23 cellular contexts compared by ENCODE assay signal in genomic region chr11:70763606-70764005, GRCh38.
A peak's percentile ranks its signal among the peaks of the same experiment; 100 is the strongest.
DNase-seq lines count a peak whose midpoint lies in the region; TF ChIP-seq lines count a peak whose summit lies in the region.
"Had no signal": no experiment of that assay in that cellular context is flagged by ENCODE, and none has a peak within 500 bp of the region (broad histone marks: within the 10 kb centered on the region; RNA-seq: fewer than 3 reads in every experiment).

No MANE protein-coding gene starts in this region.

- no peak for TF ChIP-seq CTCF in foreskin fibroblast (IDR thresholded peaks at IDR 0.05; ENCODE audit: low read depth, low read length)

- no peak overlapping the region for H3K4me3 ChIP-seq in foreskin fibroblast (ENCODE audit: low read depth in 1 of 2, low read length in 2 of 2)
- H3K4me3 ChIP-seq: adrenal gland, neural progenitor cell, Peyer's patch, prostate gland, SJCRH30, tibial nerve had no signal

- peak; percentile 33 for DNase-seq in A172 (ENCODE audit: low spot score)
- peak; percentile 43 for DNase-seq in GM03348 (ENCODE audit: low spot score)
- DNase-seq in SW480 (ENCODE audit: low spot score) = peak; percentile 39
- DNase-seq in foreskin fibroblast = peak; percentile 78 to 89
- DNase-seq in H4 (ENCODE audit: low spot score) = no peak
- DNase-seq in activated CD4-positive, alpha-beta T cell treated with anti-CD3 and anti-CD28 coated beads, Interleukin-2, amount 50 U/mL, for 1 hour = no peak
- DNase-seq in COLO829 (ENCODE audit: low spot score) = no peak
- no peak for DNase-seq in SKM-1 treated with dmso at 0.1 percent for 144 hours (lab: John Stamatoyannopoulos, UW; ENCODE audit: unreplicated experiment)
- DNase-seq: activated naive CD4-positive, alpha-beta T cell; activated T-cell treated with anti-CD3 and anti-CD28 coated beads, Interleukin-2, amount 50 U/mL, for 1 hour; adrenal gland; effector memory CD8-positive, alpha-beta T cell; glutamatergic neuron; KG1; MV-4-11; NCI-H2171; NCI-H526; Peyer's patch; SJCRH30; stimulated activated naive CD8-positive, alpha-beta T cell treated with anti-CD3 and anti-CD28 coated beads, Interleukin-15, amount 100 ng/mL, for 72 hours had no signal

Comparison
In these comparisons a context has a peak if more than half of its experiments do, and no peak if none do; other contexts are left out.
1. DNase-seq: peak in A172 (single experiment), GM03348 (single experiment), SW480 (single experiment) and foreskin fibroblast (2 of 2); none in H4 (single experiment), activated CD4-positive, alpha-beta T cell treated with anti-CD3 and anti-CD28 coated beads, Interleukin-2, amount 50 U/mL, for 1 hour (single experiment), COLO829 (single experiment) and SKM-1 treated with dmso at 0.1 percent for 144 hours (single experiment).